In genomic region chr12:118330421-118331018, GRCh38 we compare ENCODE assay signal across 8 cellular contexts. TPM values are rescaled to one million over a fixed set of nuclear protein-coding genes. Genes with fewer than 3 reads are reported as not detected.
DNase-seq lines count a peak whose midpoint lies in the region; ATAC-seq, FAIRE-seq and TF ChIP-seq lines count a peak whose summit lies in the region.

No MANE protein-coding gene starts in this region.

- H3K27ac Mint-ChIP-seq in type B pancreatic cell, result peak overlapping the region; percentile 39

- H3K4me3 Mint-ChIP-seq in type B pancreatic cell, result no peak overlapping the region

- no peak overlapping the region for H3K27ac ChIP-seq in ascending aorta

- no peaks in the 10 kb centered on the region for H3K9me3 ChIP-seq in ascending aorta

- H3K9me3 Mint-ChIP-seq in type B pancreatic cell, result no peaks in the 10 kb centered on the region

- no peaks in the 10 kb centered on the region for H3K27me3 ChIP-seq in ascending aorta

- peaks cover 0 to 8% of the 10 kb centered on the region in 2 donors for H3K4me1 ChIP-seq in ascending aorta

- ATAC-seq in GM19452 (IDR thresholded peaks at IDR 0.05; ENCODE audit: unreplicated experiment), result peak; percentile 66
- no peak for ATAC-seq in HG03039 (IDR thresholded peaks at IDR 0.05; ENCODE audit: unreplicated experiment)

- FAIRE-seq in frontal cortex (lab: Jason Lieb, UNC), result no peak

- DNase-seq in AG09309 (ENCODE audit: low read depth) (peak; percentile 56), dedifferentiated amniotic fluid mesenchymal stem cell (ENCODE audit: extremely low spot score) (peak; percentile 82), type B pancreatic cell (ENCODE audit: extremely low spot score, unreplicated experiment) (no peak), frontal cortex (ENCODE audit: low spot score in 2 of 2) (no peak), ascending aorta (ENCODE audit: low spot score in 2 of 2) (no peak)
- peak; percentile 38 for DNase-seq in Jurkat, Clone E6-1 (ENCODE audit: low read depth, low spot score)

- no peaks in the 10 kb centered on the region for H3K36me3 ChIP-seq in ascending aorta

- no peaks in the 10 kb centered on the region for H3K36me3 Mint-ChIP-seq in type B pancreatic cell

- peaks cover 11% of the 10 kb centered on the region for H3K4me1 Mint-ChIP-seq in type B pancreatic cell (ENCODE audit: unreplicated experiment)

- no peak overlapping the region for H3K4me3 ChIP-seq in AG09309 (ENCODE audit: control insufficient read depth, low read depth, low read length)
- H3K4me3 ChIP-seq in Jurkat, Clone E6-1 (ENCODE audit: low read length), result no peak overlapping the region
- H3K4me3 ChIP-seq in ascending aorta, result no peak overlapping the region

- H3K27me3 Mint-ChIP-seq in type B pancreatic cell, result no peaks in the 10 kb centered on the region

- no peak for TF ChIP-seq CTCF in AG09309 (IDR thresholded peaks at IDR 0.05; ENCODE audit: control insufficient read depth, insufficient read depth, low read depth, low read length, missing control alignments)
- no peak for TF ChIP-seq CTCF in type B pancreatic cell (conservative IDR thresholded peaks at IDR 0.05)
- no peak for TF ChIP-seq CTCF in ascending aorta (IDR thresholded peaks at IDR 0.05)

- intact Hi-C loops in ascending aorta (cut with DNase I), result no loop called here

RNA-seq across cellular contexts. Expression of gene TAOK3, which starts 42.2 kb away (rescaled TPM):
- polyA plus RNA-seq in Jurkat, Clone E6-1 (2012; ENCODE audit: insufficient read depth, insufficient read length), result 55.1 TPM
- total RNA-seq in type B pancreatic cell (ENCODE audit: low replicate concordance), result 15.8 and 23.6 TPM in 2 replicates
- 61.1 TPM for total RNA-seq in frontal cortex
- total RNA-seq in ascending aorta, result 39.3 TPM

RNA-seq across cellular contexts. Expression of gene SUDS3, which starts 45.8 kb away (rescaled TPM):
- 26.1 TPM for polyA plus RNA-seq in Jurkat, Clone E6-1 (2012; ENCODE audit: insufficient read depth, insufficient read length)
- total RNA-seq in type B pancreatic cell (ENCODE audit: low replicate concordance) (42.1 and 49.2 TPM in 2 replicates), frontal cortex (63.6 TPM), ascending aorta (8.0 TPM)

Comparison
In these comparisons a context has a peak if more than half of its experiments do, and no peak if none do; other contexts are left out.
1. DNase-seq: peak in AG09309 (single experiment), Jurkat, Clone E6-1 (single experiment) and dedifferentiated amniotic fluid mesenchymal stem cell (single experiment); none in type B pancreatic cell (single experiment), frontal cortex (0 of 2) and ascending aorta (0 of 2).